ENCODE assay signal across 27 cellular contexts in genomic region chr3:156867174-156867573, GRCh38.
"Had no signal": no experiment of that assay in that cellular context is flagged by ENCODE, and none has a peak within 500 bp of the region (broad histone marks: within the 10 kb centered on the region; RNA-seq: fewer than 3 reads in every experiment).

No MANE protein-coding gene starts in this region.

- ATAC-seq: effector memory CD8-positive, alpha-beta T cell; heart right ventricle; left cardiac atrium; left lung; naive thymus-derived CD4-positive, alpha-beta T cell; psoas muscle; right cardiac atrium; stimulated activated memory B cell treated with anti-CD40 and anti-IgM and Interleukin-4, amounts not matched to agents 10 μg/mL and 1 μg/mL and 100 μg/mL, for 72 hours; stimulated activated naive CD8-positive, alpha-beta T cell treated with anti-CD3 and anti-CD28 coated beads, Interleukin-15, Interleukin-2, amounts not matched to agents 100 U/mL and 50 U/mL, for 24 hours had no signal

- DNase-seq: cortex of kidney; effector memory CD8-positive, alpha-beta T cell; erythroblast; esophagus squamous epithelium; foreskin melanocyte; glutamatergic neuron; heart right ventricle; hippocampal formation; left cardiac atrium; left lung; mesendoderm; midbrain; naive thymus-derived CD4-positive, alpha-beta T cell; occipital lobe; ovary; posterior cingulate gyrus; psoas muscle; right cardiac atrium; sigmoid colon; stimulated activated CD4-positive, alpha-beta T cell treated with anti-CD3 and anti-CD28 coated beads, Interleukin-2, amount 100 ng/mL, for 24 hours; stimulated activated CD4-positive, alpha-beta T cell treated with anti-CD3 and anti-CD28 coated beads, Interleukin-4, amount 100 ng/mL, for 24 hours; stimulated activated naive CD8-positive, alpha-beta T cell treated with anti-CD3 and anti-CD28 coated beads, Interleukin-15, Interleukin-2, amounts not matched to agents 100 U/mL and 50 U/mL, for 24 hours; substantia nigra; testis; tibial artery had no signal

- H3K27me3 Mint-ChIP-seq: effector memory CD8-positive, alpha-beta T cell; stimulated activated memory B cell treated with anti-CD40 and anti-IgM and Interleukin-4, amounts not matched to agents 10 μg/mL and 1 μg/mL and 100 μg/mL, for 72 hours; type B pancreatic cell had no signal

- H3K9me3 Mint-ChIP-seq: effector memory CD8-positive, alpha-beta T cell had no signal

- H3K4me3 Mint-ChIP-seq: effector memory CD8-positive, alpha-beta T cell; naive thymus-derived CD4-positive, alpha-beta T cell; stimulated activated memory B cell treated with anti-CD40 and anti-IgM and Interleukin-4, amounts not matched to agents 10 μg/mL and 1 μg/mL and 100 μg/mL, for 72 hours; type B pancreatic cell had no signal

- H3K4me1 Mint-ChIP-seq: naive thymus-derived CD4-positive, alpha-beta T cell; stimulated activated memory B cell treated with anti-CD40 and anti-IgM and Interleukin-4, amounts not matched to agents 10 μg/mL and 1 μg/mL and 100 μg/mL, for 72 hours had no signal

- H3K36me3 Mint-ChIP-seq: type B pancreatic cell had no signal

- H3K27ac Mint-ChIP-seq: effector memory CD8-positive, alpha-beta T cell; naive thymus-derived CD4-positive, alpha-beta T cell; stimulated activated memory B cell treated with anti-CD40 and anti-IgM and Interleukin-4, amounts not matched to agents 10 μg/mL and 1 μg/mL and 100 μg/mL, for 72 hours; type B pancreatic cell had no signal
